23 cellular contexts compared by ENCODE assay signal in the genomic region with DNA sequence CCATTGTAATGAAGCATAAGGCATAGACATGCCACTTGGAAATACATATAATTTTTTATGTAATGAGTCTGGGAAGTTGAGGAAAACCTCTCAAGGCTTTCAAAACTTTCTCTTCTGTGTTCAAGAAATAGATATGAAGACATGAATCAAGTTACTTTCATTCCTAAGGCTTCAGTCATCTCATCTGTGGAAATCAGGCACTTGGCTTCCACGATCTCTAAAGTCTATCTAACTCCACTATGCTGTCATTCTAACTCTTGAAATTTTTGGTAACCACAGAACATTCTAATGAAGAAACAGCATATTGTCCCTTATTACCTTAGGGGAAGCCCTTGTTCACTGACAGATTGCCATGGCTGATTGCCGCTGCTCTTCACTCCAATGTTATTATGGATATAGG.
"Had no signal": no experiment of that assay in that cellular context is flagged by ENCODE, and none has a peak within 500 bp of the region (broad histone marks: within the 10 kb centered on the region; RNA-seq: fewer than 3 reads in every experiment).

No MANE protein-coding gene starts in this region.

- H3K27me3 ChIP-seq: MG63 had no signal

- FAIRE-seq: HepG2 had no signal

- H3K9ac ChIP-seq: SK-N-SH had no signal

- H3K9me3 ChIP-seq: MG63, SK-N-SH had no signal

- H3K36me3 ChIP-seq: MG63 had no signal

- ATAC-seq: HepG2, Panc1, PC-3 had no signal

- H3K4me3 ChIP-seq: MG63 had no signal

- DNase-seq: IMR-90, Karpas-422, KG1, MG63, NCI-H1092, NCI-H1105 treated with DMSO at 0.1 percent for 48 hours, NCI-H1417 treated with DMSO at 0.1 percent for 48 hours, NCI-H146, NCI-H1694 treated with DMSO at 0.1 percent for 48 hours, NCI-H2029, NCI-H2081 treated with DMSO at 0.1 percent for 48 hours, NCI-H2171, NCI-H226, NCI-H446, NCI-H510A, NCI-H524 treated with DMSO at 0.1 percent for 48 hours, NCI-H774, PC-3, SHP77, SK-N-SH, SW 1271 had no signal
